In genomic region chr16:81488687-81489411, GRCh38 we compare ENCODE assay signal across 2 cellular contexts.
TF ChIP-seq lines count a peak whose summit lies in the region.

No MANE protein-coding gene starts in this region.

TF ChIP-seq in PFSK-1, 5 proteins besides CTCF, POLR2A, EP300 and RAD21:
- TF ChIP-seq REST (IDR thresholded peaks at IDR 0.05; ENCODE audit: insufficient read depth in 1 of 2, low read depth in 2 of 2, low read length in 2 of 2) (no peak), SIN3A (IDR thresholded peaks at IDR 0.05; ENCODE audit: borderline replicate concordance, insufficient read depth, low read length) (peak; percentile 84; the same call in 1 of the 2 replicates)

TF ChIP-seq in H1, 55 proteins besides CTCF, POLR2A, EP300 and RAD21:
- TF ChIP-seq SP2 (IDR thresholded peaks at IDR 0.05; ENCODE audit: low read length) (no peak), TEAD4 (IDR thresholded peaks at IDR 0.05; ENCODE audit: low read depth, low read length) (no peak), CBX5 (IDR thresholded peaks at IDR 0.05; ENCODE audit: low read depth, low read length) (no peak), ATF2 (IDR thresholded peaks at IDR 0.05; ENCODE audit: low read length) (no peak), SP4 (IDR thresholded peaks at IDR 0.05; ENCODE audit: low read length) (no peak), BRCA1 (IDR thresholded peaks at IDR 0.05; ENCODE audit: low read depth, low read length) (no peak), POU5F1 (IDR thresholded peaks at IDR 0.05; ENCODE audit: low read depth, low read length) (no peak), NANOG (IDR thresholded peaks at IDR 0.05; ENCODE audit: insufficient read depth, low read depth, low read length, poor library complexity, severe bottlenecking) (no peak), YY1 (IDR thresholded peaks at IDR 0.05; ENCODE audit: low read depth, low read length) (no peak), USF2 (IDR thresholded peaks at IDR 0.05; ENCODE audit: low read length) (no peak), SAP30 (IDR thresholded peaks at IDR 0.05; ENCODE audit: insufficient read depth, insufficient replicate concordance, low read length) (no peak)
TF ChIP-seq in H1: peak in this region for 0.
